Comparison of ENCODE assay signal across 29 cellular contexts in the genomic region with DNA sequence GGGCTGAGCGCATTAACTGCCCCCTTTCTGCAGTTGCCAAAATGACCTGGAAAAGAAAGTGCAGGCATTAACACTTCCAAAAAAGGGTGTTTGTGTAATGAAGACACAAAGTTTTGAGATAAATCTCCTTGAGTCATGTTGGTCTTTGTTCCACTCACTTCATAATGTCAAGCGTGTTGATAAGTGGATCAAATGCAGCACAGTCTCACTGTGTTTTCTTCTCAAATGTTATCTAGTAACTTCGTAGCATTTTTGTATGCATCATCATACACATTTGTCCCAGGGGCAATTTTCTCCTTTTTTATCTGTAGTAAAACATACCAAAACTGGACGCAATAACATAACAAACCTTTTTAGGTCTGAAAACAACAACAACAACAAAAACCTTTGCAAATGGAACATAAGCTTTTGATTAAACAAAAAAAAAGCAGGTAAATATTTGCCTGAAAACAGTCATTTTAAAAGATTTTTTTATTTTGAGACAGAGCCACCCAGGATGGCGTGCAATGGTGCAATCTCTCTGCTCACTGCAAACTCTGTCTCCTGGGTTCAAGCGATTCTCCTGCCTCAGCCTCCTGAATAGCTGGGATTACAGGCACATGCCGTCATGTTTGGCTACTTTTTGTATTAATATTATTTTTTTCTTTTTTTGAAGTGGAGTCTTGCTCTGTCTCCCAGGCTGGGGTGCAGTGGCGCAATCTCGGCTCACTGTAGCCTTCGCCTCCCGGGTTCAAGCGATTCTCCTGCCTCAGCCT.
"Had no signal": no experiment of that assay in that cellular context is flagged by ENCODE, and none has a peak within 500 bp of the region (broad histone marks: within the 10 kb centered on the region; RNA-seq: fewer than 3 reads in every experiment).

No MANE protein-coding gene starts in this region.

- H3K27me3 ChIP-seq: ascending aorta, body of pancreas, Peyer's patch, SJSA1 had no signal

- H3K4me1 ChIP-seq: ascending aorta, body of pancreas, Peyer's patch, SJSA1 had no signal

- H3K4me3 ChIP-seq: ascending aorta, body of pancreas, Peyer's patch, SJSA1 had no signal

- DNase-seq: activated CD4-positive, alpha-beta T cell treated with anti-CD3 and anti-CD28 coated beads for 4 hours; activated CD8-positive, alpha-beta memory T cell treated with anti-CD3 and anti-CD28 coated beads, Interleukin-2, amount 50 U/mL, for 4 hours; activated CD8-positive, alpha-beta T cell treated with anti-CD3 and anti-CD28 coated beads for 36 hours; activated effector memory CD4-positive, alpha-beta T cell treated with Interleukin-2 at 50 U/mL for 16 hours; activated naive CD4-positive, alpha-beta T cell; activated T-cell treated with anti-CD3 and anti-CD28 coated beads, Interleukin-2, amount 50 U/mL, for 1 hour; amniotic stem cell; body of pancreas; Kasumi-1; KBM-7; NCI-H1092; NCI-H1417; NCI-H1930; NCI-H2107; NCI-H2171 treated with DMSO at 0.1 percent for 48 hours; NCI-H345; NCI-H510A; NCI-H526 treated with DMSO at 0.1 percent for 48 hours; NCI-H82; OCI-M1; Peyer's patch; Right ventricle myocardium superior had no signal

- H3K4me1 Mint-ChIP-seq: activated naive CD4-positive, alpha-beta T cell treated with anti-CD3 and anti-CD28 coated beads, Interleukin-2, amount 50 U/mL, for 24 hours had no signal

- H3K36me3 Mint-ChIP-seq: activated naive CD4-positive, alpha-beta T cell treated with anti-CD3 and anti-CD28 coated beads, Interleukin-2, amount 50 U/mL, for 24 hours had no signal

- H3K27ac ChIP-seq: ascending aorta, body of pancreas, Peyer's patch, RWPE1, SJSA1 had no signal

- H3K9me3 Mint-ChIP-seq: activated CD8-positive, alpha-beta T cell treated with anti-CD3 and anti-CD28 coated beads for 36 hours; activated naive CD4-positive, alpha-beta T cell treated with anti-CD3 and anti-CD28 coated beads, Interleukin-2, amount 50 U/mL, for 24 hours; activated T-helper 1 cell treated with anti-CD3 and anti-CD28 coated beads, Interleukin-12 subunit alpha, Interleukin-12 subunit beta, Interleukin-2, Interleukin-4 antibody, amounts not matched to agents 30 ng/mL and 10 ng/mL and 1 ng/mL, durations not matched to agents 14 hours and 24 hours and 36 hours; T-helper 1 cell treated with Interleukin-12 subunit alpha and Interleukin-12 subunit beta and Interleukin-4 antibody, amounts not matched to agents 30 μg/mL and 1 μg/mL, for 36 hours had no signal

- H3K4me3 Mint-ChIP-seq: activated CD8-positive, alpha-beta T cell treated with anti-CD3 and anti-CD28 coated beads for 36 hours; activated naive CD4-positive, alpha-beta T cell treated with anti-CD3 and anti-CD28 coated beads, Interleukin-2, amount 50 U/mL, for 24 hours; activated T-helper 1 cell treated with anti-CD3 and anti-CD28 coated beads, Interleukin-12 subunit alpha, Interleukin-12 subunit beta, Interleukin-2, Interleukin-4 antibody, amounts not matched to agents 30 ng/mL and 10 ng/mL and 1 ng/mL, durations not matched to agents 14 hours and 24 hours and 36 hours; T-helper 1 cell treated with Interleukin-12 subunit alpha and Interleukin-12 subunit beta and Interleukin-4 antibody, amounts not matched to agents 30 μg/mL and 1 μg/mL, for 36 hours had no signal

- H3K36me3 ChIP-seq: ascending aorta, Peyer's patch, SJSA1 had no signal

- ATAC-seq: activated CD4-positive, CD25-positive, alpha-beta regulatory T cell treated with anti-CD3 and anti-CD28 coated beads, Interleukin-2, amount 50 U/mL, for 24 hours; activated CD8-positive, alpha-beta T cell treated with anti-CD3 and anti-CD28 coated beads for 36 hours; body of pancreas had no signal

- H3K27me3 Mint-ChIP-seq: activated CD8-positive, alpha-beta T cell treated with anti-CD3 and anti-CD28 coated beads for 36 hours; activated naive CD4-positive, alpha-beta T cell treated with anti-CD3 and anti-CD28 coated beads, Interleukin-2, amount 50 U/mL, for 24 hours had no signal

- H3K27ac Mint-ChIP-seq: activated CD8-positive, alpha-beta T cell treated with anti-CD3 and anti-CD28 coated beads for 36 hours; activated naive CD4-positive, alpha-beta T cell treated with anti-CD3 and anti-CD28 coated beads, Interleukin-2, amount 50 U/mL, for 24 hours; activated T-helper 1 cell treated with anti-CD3 and anti-CD28 coated beads, Interleukin-12 subunit alpha, Interleukin-12 subunit beta, Interleukin-2, Interleukin-4 antibody, amounts not matched to agents 30 ng/mL and 10 ng/mL and 1 ng/mL, durations not matched to agents 14 hours and 24 hours and 36 hours; T-helper 1 cell treated with Interleukin-12 subunit alpha and Interleukin-12 subunit beta and Interleukin-4 antibody, amounts not matched to agents 30 μg/mL and 1 μg/mL, for 36 hours had no signal

- H3K9me3 ChIP-seq: ascending aorta, body of pancreas, Peyer's patch, SJSA1 had no signal
